In the genomic region with DNA sequence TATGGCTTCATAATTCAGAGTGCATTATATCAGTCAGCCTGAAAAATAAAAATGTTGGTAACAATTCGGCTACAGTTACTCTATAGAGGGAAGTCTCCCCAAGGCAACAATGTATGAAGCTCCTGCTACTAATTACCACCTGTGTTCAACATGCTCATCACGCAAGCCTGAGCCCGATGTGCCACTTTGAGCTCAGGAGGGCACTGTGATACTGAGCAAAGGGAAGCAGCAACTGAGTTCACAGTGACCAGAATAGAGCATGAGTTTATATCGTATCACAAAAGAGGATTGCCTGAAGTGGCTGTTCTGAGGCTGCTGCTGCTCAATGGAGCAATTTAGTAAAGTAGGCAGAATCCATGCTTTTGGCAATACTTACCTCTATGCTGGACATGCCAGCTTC, we compare ENCODE assay signal across 19 cellular contexts.
DNase-seq lines count a peak whose midpoint lies in the region; ATAC-seq and TF ChIP-seq lines count a peak whose summit lies in the region.
"Had no signal": no experiment of that assay in that cellular context is flagged by ENCODE, and none has a peak within 500 bp of the region (broad histone marks: within the 10 kb centered on the region; RNA-seq: fewer than 3 reads in every experiment).

No MANE protein-coding gene starts in this region.

- H3K36me3 ChIP-seq in Loucy (ENCODE audit: insufficient read depth, low read length), result no peaks in the 10 kb centered on the region
- H3K36me3 ChIP-seq in osteoblast (ENCODE audit: insufficient read depth, low read length), result no peaks in the 10 kb centered on the region
- H3K36me3 ChIP-seq in MG63, result no peaks in the 10 kb centered on the region
- H3K36me3 ChIP-seq: ascending aorta, esophagus muscularis mucosa, gastrocnemius medialis, HAP-1, upper lobe of left lung had no signal

- no peaks in the 10 kb centered on the region for H3K79me2 ChIP-seq in Loucy (ENCODE audit: insufficient read depth, low read length)
- H3K79me2 ChIP-seq in osteoblast (ENCODE audit: insufficient read depth, low read length), result no peaks in the 10 kb centered on the region

- peak overlapping the region; percentile 97 for H3K27ac ChIP-seq in osteoblast (ENCODE audit: low read depth, low read length)
- H3K27ac ChIP-seq: ascending aorta, esophagus muscularis mucosa, gastrocnemius medialis, upper lobe of left lung had no signal

- no peaks in the 10 kb centered on the region for H3K27me3 ChIP-seq in Loucy (ENCODE audit: insufficient read depth, low read length, poor library complexity, severe bottlenecking)
- H3K27me3 ChIP-seq in osteoblast (ENCODE audit: insufficient read depth, low read length), result no peaks in the 10 kb centered on the region
- no peaks in the 10 kb centered on the region for H3K27me3 ChIP-seq in MG63
- H3K27me3 ChIP-seq: ascending aorta, esophagus muscularis mucosa, gastrocnemius medialis, upper lobe of left lung had no signal

- DNase-seq in EH (ENCODE audit: low read depth) (peak; percentile 8), cerebellum (ENCODE audit: low spot score) (peak; percentile 5), osteoblast (ENCODE audit: insufficient read length, low spot score, missing footprints) (no peak), NCI-H2196 (lab: John Stamatoyannopoulos, UW; ENCODE audit: unreplicated experiment) (no peak), MG63 (no peak)
- DNase-seq: activated CD4-positive, alpha-beta T cell treated with anti-CD3 and anti-CD28 coated beads for 36 hours; activated T-cell treated with anti-CD3 and anti-CD28 coated beads, Interleukin-2, amount 50 U/mL, for 72 hours; effector memory CD8-positive, alpha-beta T cell; gastrocnemius medialis; NCI-H1694; small intestine; stimulated activated CD4-positive, alpha-beta T cell treated with anti-CD3 and anti-CD28 coated beads, Interleukin-2, amount 100 ng/mL, for 48 hours; stimulated activated naive CD8-positive, alpha-beta T cell treated with anti-CD3 and anti-CD28 coated beads, Interleukin-15, amount 100 ng/mL, for 72 hours; upper lobe of left lung had no signal

- H3K4me3 ChIP-seq in Loucy (ENCODE audit: low read length, poor library complexity, severe bottlenecking), result no peak overlapping the region
- no peak overlapping the region for H3K4me3 ChIP-seq in osteoblast (ENCODE audit: insufficient read depth, low read length)
- H3K4me3 ChIP-seq in MG63, result no peak overlapping the region
- H3K4me3 ChIP-seq: ascending aorta, esophagus muscularis mucosa, gastrocnemius medialis, HAP-1, upper lobe of left lung had no signal

- H3K4me2 ChIP-seq in Loucy (ENCODE audit: low read depth, low read length, poor library complexity, severe bottlenecking) (no peak overlapping the region), osteoblast (ENCODE audit: insufficient read depth, low read length) (no peak overlapping the region)

- no peak for ATAC-seq in GM18909 (IDR thresholded peaks at IDR 0.05; ENCODE audit: poor library complexity, unreplicated experiment)
- ATAC-seq: activated CD4-positive, alpha-beta T cell treated with anti-CD3 and anti-CD28 coated beads for 36 hours; activated T-cell treated with anti-CD3 and anti-CD28 coated beads, Interleukin-2, amount 50 U/mL, for 72 hours; effector memory CD8-positive, alpha-beta T cell; gastrocnemius medialis; stimulated activated naive CD8-positive, alpha-beta T cell treated with anti-CD3 and anti-CD28 coated beads, Interleukin-15, amount 100 ng/mL, for 72 hours had no signal

- H3K9me3 ChIP-seq in Loucy (ENCODE audit: insufficient read depth, low read depth, low read length) (no peaks in the 10 kb centered on the region), osteoblast (ENCODE audit: low read depth, low read length) (no peaks in the 10 kb centered on the region), MG63 (no peaks in the 10 kb centered on the region)
- H3K9me3 ChIP-seq: ascending aorta, HAP-1, upper lobe of left lung had no signal

- H4K20me1 ChIP-seq in Loucy (ENCODE audit: insufficient read depth, low read length, poor library complexity, severe bottlenecking), result no peaks in the 10 kb centered on the region
- no peaks in the 10 kb centered on the region for H4K20me1 ChIP-seq in osteoblast (ENCODE audit: insufficient read depth, low read length)

- TF ChIP-seq CTCF in Loucy (conservative IDR thresholded peaks at IDR 0.05; ENCODE audit: low read length), result peak; percentile 39
- TF ChIP-seq CTCF in osteoblast (IDR thresholded peaks at IDR 0.05; ENCODE audit: extremely low read depth, low read depth, low read length), result no peak

- H3K9ac ChIP-seq in Loucy (ENCODE audit: low read depth, low read length, poor library complexity, severe bottlenecking), result no peak overlapping the region

- H3K4me1 ChIP-seq in Loucy (ENCODE audit: insufficient read depth, low read length, poor library complexity, severe bottlenecking) (no peaks in the 10 kb centered on the region), osteoblast (ENCODE audit: insufficient read depth, low read length) (peaks cover 54% of the 10 kb centered on the region)
- H3K4me1 ChIP-seq: ascending aorta, esophagus muscularis mucosa, gastrocnemius medialis, HAP-1 had no signal

- no peaks in the 10 kb centered on the region for H3F3A ChIP-seq in Loucy (ENCODE audit: low read depth)

- H2AFZ ChIP-seq in Loucy (ENCODE audit: low read length) (no peak overlapping the region), osteoblast (ENCODE audit: low read length) (peak overlapping the region; percentile 34)

- H3K9me2 ChIP-seq in Loucy (replicated peaks; ENCODE audit: low read depth, low read length), result no peaks in the 10 kb centered on the region

Comparison
In these comparisons a context has a peak if more than half of its experiments do, and no peak if none do; other contexts are left out.
1. DNase-seq: peak in EH (single experiment) and cerebellum (single experiment); none in osteoblast (single experiment), NCI-H2196 (single experiment) and MG63 (single experiment).